Comparison of ENCODE assay signal across 8 cellular contexts in genomic region chr7:32998363-32999171, GRCh38. TPM values are rescaled to one million over a fixed set of nuclear protein-coding genes. Genes with fewer than 3 reads are reported as not detected.
A peak's percentile ranks its signal among the peaks of the same experiment; 100 is the strongest.
DNase-seq lines count a peak whose midpoint lies in the region; ATAC-seq and TF ChIP-seq lines count a peak whose summit lies in the region.
"Not testable (repeated sequence)": the region's sequence is repeated elsewhere in the genome, so short reads cannot be mapped to it uniquely, and the experiment has no call there.

No MANE protein-coding gene starts in this region.

- not testable (repeated sequence) for H3K27ac ChIP-seq in right lobe of liver

- H3K9me3 Mint-ChIP-seq in activated CD8-positive, alpha-beta T cell treated with anti-CD3 and anti-CD28 coated beads for 36 hours, result not testable (repeated sequence)

- not testable (repeated sequence) for H3K27ac Mint-ChIP-seq in activated CD8-positive, alpha-beta T cell treated with anti-CD3 and anti-CD28 coated beads for 36 hours

- ATAC-seq in GM19351 (IDR thresholded peaks at IDR 0.05; ENCODE audit: unreplicated experiment) (peak; percentile 70), HG03159 (IDR thresholded peaks at IDR 0.05; ENCODE audit: unreplicated experiment) (peak; percentile 51), right lobe of liver (peak; percentile 67 to 85 (median 83)), sciatic nerve (peak; percentile 84)
- ATAC-seq in activated CD8-positive, alpha-beta T cell treated with anti-CD3 and anti-CD28 coated beads for 36 hours, result peak; percentile 53

- H3K9me3 ChIP-seq in right lobe of liver, result not testable (repeated sequence)

- not testable (repeated sequence) for H3K4me3 Mint-ChIP-seq in activated CD8-positive, alpha-beta T cell treated with anti-CD3 and anti-CD28 coated beads for 36 hours

- H3K27me3 Mint-ChIP-seq in activated CD8-positive, alpha-beta T cell treated with anti-CD3 and anti-CD28 coated beads for 36 hours, result peaks cover 27% of the 10 kb centered on the region

- intact Hi-C loops in activated CD8-positive, alpha-beta T cell treated with anti-CD3 and anti-CD28 coated beads for 36 hours (cut with micrococcal nuclease); right lobe of liver (cut with DNase I); sciatic nerve (cut with DNase I): not testable (repeated sequence)

- H3K36me3 ChIP-seq in right lobe of liver, result not testable (repeated sequence)

- POLR2A ChIA-PET in activated CD8-positive, alpha-beta T cell treated with anti-CD3 and anti-CD28 coated beads for 36 hours (lab: Charles Lee), result not testable (repeated sequence)

- not testable (repeated sequence) for H3K27me3 ChIP-seq in right lobe of liver

- H3K4me3 ChIP-seq in epithelial cell of esophagus (ENCODE audit: low read length); right lobe of liver: not testable (repeated sequence)

- H3K4me1 Mint-ChIP-seq in activated CD8-positive, alpha-beta T cell treated with anti-CD3 and anti-CD28 coated beads for 36 hours (ENCODE audit: low read depth), result not testable (repeated sequence)

- CTCF ChIA-PET in activated CD8-positive, alpha-beta T cell treated with anti-CD3 and anti-CD28 coated beads for 36 hours (lab: Charles Lee), result not testable (repeated sequence)

- not testable (repeated sequence) for TF ChIP-seq CTCF in activated CD8-positive, alpha-beta T cell treated with anti-CD3 and anti-CD28 coated beads for 36 hours (IDR thresholded peaks at IDR 0.05); epithelial cell of esophagus (IDR thresholded peaks at IDR 0.05; ENCODE audit: insufficient read depth, low read depth, low read length, missing control alignments); right lobe of liver (IDR thresholded peaks at IDR 0.05)

- WGBS in right lobe of liver (ENCODE audit: insufficient coverage, low coverage, low lambda C conversion rate, missing lambda C conversion rate), result 43% methylated on average over 13 of the region's 14 CpGs

- DNase-seq in Ammon's horn (ENCODE audit: low spot score) (peak; percentile 4), NCI-H2227 (lab: John Stamatoyannopoulos, UW; ENCODE audit: unreplicated experiment) (peak; percentile 56), epithelial cell of esophagus (ENCODE audit: low read depth) (peak; percentile 81), right lobe of liver (peak in 1 of 3 donors; percentile 27)
- DNase-seq in activated CD8-positive, alpha-beta T cell treated with anti-CD3 and anti-CD28 coated beads for 36 hours; sciatic nerve (ENCODE audit: low spot score): not testable (repeated sequence)

- not testable (repeated sequence) for H3K36me3 Mint-ChIP-seq in activated CD8-positive, alpha-beta T cell treated with anti-CD3 and anti-CD28 coated beads for 36 hours (ENCODE audit: low read depth)

- TF ChIP-seq POLR2A in right lobe of liver (IDR thresholded peaks at IDR 0.05), result not testable (repeated sequence)

- H3K4me1 ChIP-seq in right lobe of liver, result not testable (repeated sequence)

RNA-seq across cellular contexts. Expression of gene FKBP9, which starts 41.3 kb away (rescaled TPM):
- total RNA-seq in activated CD8-positive, alpha-beta T cell treated with anti-CD3 and anti-CD28 coated beads for 36 hours, result under 1 TPM in 1 of 2 experiments, not detected in 1; 0.47 TPM
- total RNA-seq in right lobe of liver (10 to 100 TPM; 22.2 to 54.6 (median 37.6) TPM), sciatic nerve (150 TPM)

Comparison
In these comparisons a context has a peak if more than half of its experiments do, and no peak if none do; other contexts are left out.
1. RNA of gene FKBP9, which starts 41.3 kb away (total RNA-seq): 150 TPM in sciatic nerve (single experiment) and 22.2 to 54.6 TPM in right lobe of liver; 0.47 TPM in activated CD8-positive, alpha-beta T cell treated with anti-CD3 and anti-CD28 coated beads for 36 hours; every median in the first group is over 10 times any median in the second.
2. Peak in every context shown above with its lines, with median percentiles within 50 percentile points of each other: ATAC-seq.